In the genomic region with DNA sequence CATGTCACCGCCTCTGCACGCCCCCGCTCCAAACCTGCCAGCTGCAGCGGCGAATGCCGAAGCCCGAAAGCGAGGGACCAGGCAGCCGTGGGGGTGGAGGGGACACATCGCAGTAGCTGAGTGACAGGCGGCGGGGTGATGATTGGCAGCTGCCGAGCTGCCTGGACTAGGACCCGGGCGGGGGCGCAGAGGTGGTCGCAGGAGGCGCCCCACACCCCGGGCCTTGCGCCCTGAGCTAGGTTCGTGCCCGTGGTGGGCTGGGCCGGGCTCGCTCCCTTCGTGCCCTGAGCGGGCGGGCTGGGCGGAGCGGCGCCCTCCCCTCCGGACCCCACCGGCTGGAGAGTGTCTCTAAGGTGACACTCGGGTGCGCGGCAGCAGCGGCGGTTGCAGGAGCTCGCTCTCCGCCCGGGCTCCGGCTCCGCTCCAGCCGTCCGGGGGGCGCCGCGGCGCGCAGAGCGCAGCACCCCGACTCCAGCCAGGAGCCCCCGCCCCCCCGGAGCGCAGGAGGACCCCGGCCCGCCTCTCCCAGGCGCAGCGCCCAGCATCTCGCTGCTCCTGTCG, we compare ENCODE assay signal across 8 cellular contexts. TPM values are rescaled to one million over a fixed set of nuclear protein-coding genes. Genes with fewer than 3 reads are reported as not detected.
A peak's percentile ranks its signal among the peaks of the same experiment; 100 is the strongest.
DNase-seq lines count a peak whose midpoint lies in the region; ATAC-seq and TF ChIP-seq lines count a peak whose summit lies in the region.

No MANE protein-coding gene starts in this region.

- TF ChIP-seq CTCF in MM.1S (IDR thresholded peaks at IDR 0.05; ENCODE audit: low read length) (no peak), right atrium auricular region (IDR thresholded peaks at IDR 0.05) (no peak)

- H3K4me2 ChIP-seq in MM.1S (ENCODE audit: low read depth, low read length): peak overlapping the region; percentile 41; the same call in 1 of the 2 replicates

- H3K27ac ChIP-seq in MM.1S (ENCODE audit: low read length) (no peak overlapping the region), right atrium auricular region (peak overlapping the region; percentile 63 to 76)

- no peaks in the 10 kb centered on the region for H3K36me3 ChIP-seq in MM.1S (replicated peaks; ENCODE audit: insufficient read depth, low read length)
- no peaks in the 10 kb centered on the region for H3K36me3 ChIP-seq in right atrium auricular region

- no peak overlapping the region for H3K9ac ChIP-seq in MM.1S (ENCODE audit: low read length)

- H3K9me2 ChIP-seq in MM.1S (replicated peaks; ENCODE audit: insufficient read depth, low read length): no peaks in the 10 kb centered on the region

- H4K20me1 ChIP-seq in MM.1S (ENCODE audit: insufficient read depth, low read length): no peaks in the 10 kb centered on the region

- ATAC-seq in HG02571 (IDR thresholded peaks at IDR 0.05; ENCODE audit: unreplicated experiment) (no peak), HG02798 (IDR thresholded peaks at IDR 0.05; ENCODE audit: poor library complexity, unreplicated experiment) (no peak)

- H3K4me1 ChIP-seq in MM.1S (ENCODE audit: low read length) (no peaks in the 10 kb centered on the region), right atrium auricular region (peaks cover 0 to 48% of the 10 kb centered on the region in 2 donors)

- no peaks in the 10 kb centered on the region for H3F3A ChIP-seq in MM.1S (ENCODE audit: insufficient read depth, low read length)

- H3K79me2 ChIP-seq in MM.1S (ENCODE audit: low read length): no peaks in the 10 kb centered on the region

- DNase-seq in MM.1S (no peak), activated T-helper 1 cell treated with Interleukin-2 at 50 U/mL for 16 hours (ENCODE audit: low read depth) (peak; percentile 15), right atrium auricular region (ENCODE audit: low spot score) (no peak), mesenteric fat pad (ENCODE audit: low spot score) (no peak), NCI-H2081 treated with DMSO at 0.1 percent for 48 hours (lab: John Stamatoyannopoulos, UW) (no peak)
- peak; percentile 61 to 65 for DNase-seq in stimulated activated CD4-positive, alpha-beta T cell treated with anti-CD3 and anti-CD28 coated beads, Interleukin-1b, Interleukin-23, amount 100 ng/mL, for 4 hours (ENCODE audit: low read depth in 2 of 2)

- H3K4me3 ChIP-seq in MM.1S (ENCODE audit: low read length) (no peak overlapping the region; the same call in 1 of the 2 replicates), right atrium auricular region (peak overlapping the region; percentile 65 to 66)

- H3K9me3 ChIP-seq in MM.1S (replicated peaks; ENCODE audit: insufficient read depth, low read length) (no peaks in the 10 kb centered on the region), right atrium auricular region (no peaks in the 10 kb centered on the region)

- H2AFZ ChIP-seq in MM.1S (ENCODE audit: low read length): no peak overlapping the region

- H3K27me3 ChIP-seq in MM.1S (replicated peaks; ENCODE audit: insufficient read depth, low read length) (peaks cover 61% of the 10 kb centered on the region), right atrium auricular region (peaks cover 0 to 8% of the 10 kb centered on the region in 2 donors)

RNA-seq across cellular contexts. Expression of a gene that starts 14.6 kb away (rescaled TPM):
- total RNA-seq in right atrium auricular region (100 to 1,000 TPM in 1 of 2 donors, 10 to 100 TPM in 1; 91.7 to 116 TPM), mesenteric fat pad (54.3 TPM)

RNA-seq across cellular contexts. Expression of a gene that starts 48.8 kb away (rescaled TPM):
- total RNA-seq in right atrium auricular region (10 to 100 TPM; 11.9 to 26.4 TPM), mesenteric fat pad (13.9 TPM)

RNA-seq across cellular contexts. Expression of a gene that starts 55.2 kb away (rescaled TPM):
- total RNA-seq in right atrium auricular region (10 to 100 TPM in 1 of 2 donors, 1 to 10 TPM in 1; 5.4 to 15.1 TPM), mesenteric fat pad (8.4 TPM)

RNA-seq across cellular contexts. Expression of a gene that starts 58.9 kb away (rescaled TPM):
- total RNA-seq in right atrium auricular region: under 1 TPM in 1 of 2 donors, not detected in 1; 0.28 TPM
- not detected for total RNA-seq in mesenteric fat pad

Comparison
In these comparisons a context has a peak if more than half of its experiments do, and no peak if none do; other contexts are left out.
1. DNase-seq: peak in activated T-helper 1 cell treated with Interleukin-2 at 50 U/mL for 16 hours (single experiment) and stimulated activated CD4-positive, alpha-beta T cell treated with anti-CD3 and anti-CD28 coated beads, Interleukin-1b, Interleukin-23, amount 100 ng/mL, for 4 hours (2 of 2); none in MM.1S (single experiment), right atrium auricular region (single experiment), mesenteric fat pad (single experiment) and NCI-H2081 treated with DMSO at 0.1 percent for 48 hours (single experiment).